ENCODE assay signal across 1 cellular context in genomic region chr19:2061093-2061935, GRCh38.
TF ChIP-seq lines count a peak whose summit lies in the region.

No MANE protein-coding gene starts in this region.

TF ChIP-seq in A549, 52 proteins besides CTCF, POLR2A, EP300 and RAD21 (continued from another document):
- TF ChIP-seq CEBPB (IDR thresholded peaks at IDR 0.05) (0 out of 4 replicates have a peak, but pooled peaks of 1 of the 2 experiments have one; percentile 13), E2F6 (IDR thresholded peaks at IDR 0.05; ENCODE audit: borderline replicate concordance, low read depth) (peak; percentile 13; the same call in 1 of the 2 replicates), SREBF2 (IDR thresholded peaks at IDR 0.05) (no peak), RFX5 (IDR thresholded peaks at IDR 0.05) (peak; percentile 88)
TF ChIP-seq in A549: peak in this region for 7.
